8 cellular contexts compared by ENCODE assay signal in genomic region chr17:76239538-76240274, GRCh38. TPM values are rescaled to one million over a fixed set of nuclear protein-coding genes. Genes with fewer than 3 reads are reported as not detected.
A peak's percentile ranks its signal among the peaks of the same experiment; 100 is the strongest.
DNase-seq lines count a peak whose midpoint lies in the region; ATAC-seq and TF ChIP-seq lines count a peak whose summit lies in the region.

No MANE protein-coding gene starts in this region.

- H3K4me3 ChIP-seq in WI38 (ENCODE audit: low read depth, low read length) (peak overlapping the region; percentile 46), heart left ventricle (peak overlapping the region; percentile 26 to 78 (median 59)), gastrocnemius medialis (peak overlapping the region; percentile 60 to 74 (median 65))

- peak; percentile 26 for ATAC-seq in Right ventricle myocardium inferior
- ATAC-seq in heart left ventricle, result peak in 1 of 4 donors; percentile 23
- peak; percentile 7 to 14 for ATAC-seq in gastrocnemius medialis

- peaks cover 0 to 26% (median 9%) of the 10 kb centered on the region in 12 donors for H3K4me1 ChIP-seq in heart left ventricle
- H3K4me1 ChIP-seq in gastrocnemius medialis, result peaks cover 21 to 29% of the 10 kb centered on the region in 2 donors

- H3K27me3 ChIP-seq in heart left ventricle, result peaks cover 0 to 37% (median 0%) of the 10 kb centered on the region in 9 donors
- no peaks in the 10 kb centered on the region for H3K27me3 ChIP-seq in gastrocnemius medialis

- DNase-seq in Right ventricle myocardium inferior (ENCODE audit: missing footprints), result no peak
- no peak for DNase-seq in cardiac septum (ENCODE audit: low spot score)
- peak in 1 of 5 donors; percentile 24 for DNase-seq in heart left ventricle
- DNase-seq in gastrocnemius medialis, result no peak
- no peak for DNase-seq in COLO829 (ENCODE audit: low spot score)
- no peak for DNase-seq in GM20000 (ENCODE audit: low spot score)
- DNase-seq in SIG-M5 (lab: John Stamatoyannopoulos, UW), result no peak

- in situ Hi-C loops in gastrocnemius medialis (cut with MboI; ENCODE audit: low sequenced_read_pairs in 4 of 4), result no loop called here

- intact Hi-C loops in Right ventricle myocardium inferior (cut with DNase I) (loop anchor here (2.0 kb wide), 1 partner anchor 25 kb away; the partner anchor contains the start of gene UBALD2), cardiac septum (cut with DNase I) (loop anchor here (2.0 kb wide), 1 partner anchor 19 kb away; no protein-coding TSS in a partner anchor), heart left ventricle (cut with DNase I) (loop anchor here in 3 of 10 donors (1.0 to 5.0 kb wide), 2 partner anchors 25 to 42 kb away; no protein-coding TSS in a partner anchor), gastrocnemius medialis (cut with DNase I; ENCODE audit: low total_unique reads) (loop anchor here (2.0 to 10.0 kb wide), 4 partner anchors 25 to 385 kb away; partner anchors contain the start of genes UBALD2 and WBP2)

- 1 to 6% (median 4%) methylated on average over 26 to 75 of the region's 75 CpGs for WGBS in heart left ventricle, 4 donors

- H3K27ac ChIP-seq in heart left ventricle (peak overlapping the region in 5 of 12 donors; percentile 12 to 59 (median 47)), gastrocnemius medialis (peak overlapping the region; percentile 89 to 94 (median 90))

- no peak for TF ChIP-seq CTCF in WI38 (IDR thresholded peaks at IDR 0.05; ENCODE audit: low read depth, low read length)
- TF ChIP-seq CTCF in heart left ventricle (IDR thresholded peaks at IDR 0.05), result no peak
- TF ChIP-seq CTCF in gastrocnemius medialis (IDR thresholded peaks at IDR 0.05 in 4 of 5, conservative IDR thresholded peaks at IDR 0.05 in 1 of 5), result no peak
- no peak for TF ChIP-seq CTCF in GM20000 (IDR thresholded peaks at IDR 0.05; ENCODE audit: extremely low read depth, missing control alignments)

- TF ChIP-seq POLR2A in heart left ventricle (IDR thresholded peaks at IDR 0.05), result no peak
- no peak for TF ChIP-seq POLR2A in gastrocnemius medialis (IDR thresholded peaks at IDR 0.05)

- no peaks in the 10 kb centered on the region for H3K36me3 ChIP-seq in heart left ventricle
- H3K36me3 ChIP-seq in gastrocnemius medialis, result no peaks in the 10 kb centered on the region

- H3K9me3 ChIP-seq in heart left ventricle (no peaks in the 10 kb centered on the region), gastrocnemius medialis (no peaks in the 10 kb centered on the region)

RNA-seq across cellular contexts. Expression of gene RNF157, which starts 0.6 kb away (rescaled TPM):
- total RNA-seq in Right ventricle myocardium inferior (19.4 TPM), cardiac septum (2.5 TPM), heart left ventricle (1 to 10 TPM; 3.9 to 7.4 (median 5.2) TPM), gastrocnemius medialis (100 to 1,000 TPM in 1 of 4 donors, 10 to 100 TPM in 3; 50.5 to 142 (median 85.3) TPM)
- polyA plus RNA-seq in heart left ventricle, result 1 to 10 TPM; 3.6 to 5.5 TPM

RNA-seq across cellular contexts. Expression of gene UBALD2, which starts 25.4 kb away (rescaled TPM):
- total RNA-seq in Right ventricle myocardium inferior (30.4 TPM), cardiac septum (22.7 TPM), heart left ventricle (10 to 100 TPM in 8 of 9 donors, 1 to 10 TPM in 1; 8.5 to 49.8 (median 24.5) TPM), gastrocnemius medialis (100 to 1,000 TPM in 1 of 4 donors, 10 to 100 TPM in 3; 28.9 to 151 (median 52.2) TPM)
- 10 to 100 TPM; 12.5 to 18.5 TPM for polyA plus RNA-seq in heart left ventricle
